1 cellular context compared by ENCODE assay signal in the genomic region with DNA sequence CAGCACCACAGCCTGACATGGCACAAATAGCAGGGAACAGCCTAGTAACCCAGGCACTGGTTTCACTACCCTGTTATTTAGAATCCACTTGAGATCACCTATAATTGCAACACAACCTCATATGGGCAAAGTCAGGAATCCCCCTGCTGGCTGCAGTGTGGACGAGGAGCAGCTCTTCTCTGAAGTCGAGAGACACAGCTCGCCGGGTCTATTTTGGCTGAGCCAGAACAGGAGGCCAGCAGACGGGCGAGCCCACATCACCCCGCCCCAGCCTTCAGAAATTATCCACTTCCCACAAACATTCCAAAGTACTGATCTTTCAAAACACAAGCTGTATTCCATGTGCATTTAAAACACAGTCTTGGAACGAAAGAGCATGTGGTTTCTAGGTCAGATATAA.
TF ChIP-seq lines count a peak whose summit lies in the region.

No MANE protein-coding gene starts in this region.

TF ChIP-seq in GM12878, 131 proteins besides CTCF, POLR2A, EP300 and RAD21 (continued from another document):
- TF ChIP-seq, protein P1, sequence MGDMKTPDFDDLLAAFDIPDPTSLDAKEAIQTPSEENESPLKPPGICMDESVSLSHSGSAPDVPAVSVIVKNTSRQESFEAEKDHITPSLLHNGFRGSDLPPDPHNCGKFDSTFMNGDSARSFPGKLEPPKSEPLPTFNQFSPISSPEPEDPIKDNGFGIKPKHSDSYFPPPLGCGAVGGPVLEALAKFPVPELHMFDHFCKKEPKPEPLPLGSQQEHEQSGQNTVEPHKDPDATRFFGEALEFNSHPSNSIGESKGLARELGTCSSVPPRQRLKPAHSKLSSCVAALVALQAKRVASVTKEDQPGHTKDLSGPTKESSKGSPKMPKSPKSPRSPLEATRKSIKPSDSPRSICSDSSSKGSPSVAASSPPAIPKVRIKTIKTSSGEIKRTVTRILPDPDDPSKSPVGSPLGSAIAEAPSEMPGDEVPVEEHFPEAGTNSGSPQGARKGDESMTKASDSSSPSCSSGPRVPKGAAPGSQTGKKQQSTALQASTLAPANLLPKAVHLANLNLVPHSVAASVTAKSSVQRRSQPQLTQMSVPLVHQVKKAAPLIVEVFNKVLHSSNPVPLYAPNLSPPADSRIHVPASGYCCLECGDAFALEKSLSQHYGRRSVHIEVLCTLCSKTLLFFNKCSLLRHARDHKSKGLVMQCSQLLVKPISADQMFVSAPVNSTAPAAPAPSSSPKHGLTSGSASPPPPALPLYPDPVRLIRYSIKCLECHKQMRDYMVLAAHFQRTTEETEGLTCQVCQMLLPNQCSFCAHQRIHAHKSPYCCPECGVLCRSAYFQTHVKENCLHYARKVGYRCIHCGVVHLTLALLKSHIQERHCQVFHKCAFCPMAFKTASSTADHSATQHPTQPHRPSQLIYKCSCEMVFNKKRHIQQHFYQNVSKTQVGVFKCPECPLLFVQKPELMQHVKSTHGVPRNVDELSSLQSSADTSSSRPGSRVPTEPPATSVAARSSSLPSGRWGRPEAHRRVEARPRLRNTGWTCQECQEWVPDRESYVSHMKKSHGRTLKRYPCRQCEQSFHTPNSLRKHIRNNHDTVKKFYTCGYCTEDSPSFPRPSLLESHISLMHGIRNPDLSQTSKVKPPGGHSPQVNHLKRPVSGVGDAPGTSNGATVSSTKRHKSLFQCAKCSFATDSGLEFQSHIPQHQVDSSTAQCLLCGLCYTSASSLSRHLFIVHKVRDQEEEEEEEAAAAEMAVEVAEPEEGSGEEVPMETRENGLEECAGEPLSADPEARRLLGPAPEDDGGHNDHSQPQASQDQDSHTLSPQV (IDR thresholded peaks at IDR 0.05), result no peak
- TF ChIP-seq SP1 (IDR thresholded peaks at IDR 0.05; ENCODE audit: low read depth, low read length), result no peak
- TF ChIP-seq ZNF274 (IDR thresholded peaks at IDR 0.05; ENCODE audit: insufficient read depth, insufficient read length), result no peak
- no peak for TF ChIP-seq ZNF384 (IDR thresholded peaks at IDR 0.05; ENCODE audit: borderline replicate concordance, low read depth, low read length)
